Comparison of ENCODE assay signal across 14 cellular contexts in genomic region chr7:154304231-154304630, GRCh38.
"Had no signal": no experiment of that assay in that cellular context is flagged by ENCODE, and none has a peak within 500 bp of the region (broad histone marks: within the 10 kb centered on the region; RNA-seq: fewer than 3 reads in every experiment).

No MANE protein-coding gene starts in this region.

- H3K4me1 Mint-ChIP-seq: stimulated activated naive CD8-positive, alpha-beta T cell treated with anti-CD3 and anti-CD28 coated beads, Interleukin-15, amount 100 ng/mL, for 72 hours had no signal

- H3K4me1 ChIP-seq: heart right ventricle had no signal

- H3K9me3 ChIP-seq: heart right ventricle, thoracic aorta had no signal

- DNase-seq: activated CD4-positive, alpha-beta T cell treated with anti-CD3 and anti-CD28 coated beads, Interleukin-2, amount 50 U/mL, for 4 hours; activated CD4-positive, CD25-positive, alpha-beta regulatory T cell treated with anti-CD3 and anti-CD28 coated beads, Interleukin-2, amount 50 U/mL, for 72 hours; activated effector memory CD4-positive, alpha-beta T cell treated with Interleukin-2 at 50 U/mL for 16 hours; activated T-cell treated with anti-CD3 and anti-CD28 coated beads, Interleukin-2, amount 50 U/mL, for 1 hour; amniotic stem cell; heart right ventricle; kidney glomerular epithelial cell; stimulated activated CD4-positive, alpha-beta T cell treated with anti-CD3 and anti-CD28 coated beads, Interleukin-4, amount 100 ng/mL, for 4 hours; stimulated activated naive CD8-positive, alpha-beta T cell treated with anti-CD3 and anti-CD28 coated beads, Interleukin-15, amount 100 ng/mL, for 72 hours had no signal

- H3K27ac Mint-ChIP-seq: activated naive CD4-positive, alpha-beta T cell treated with anti-CD3 and anti-CD28 coated beads, Interleukin-2, amount 50 U/mL, for 72 hours; stimulated activated naive CD8-positive, alpha-beta T cell treated with anti-CD3 and anti-CD28 coated beads, Interleukin-15, amount 100 ng/mL, for 72 hours; T-helper 2 cell treated with Interferon-gamma antibody and Interleukin-4, amounts not matched to agents 5 μg/mL and 100 μg/mL, for 36 hours had no signal

- H3K4me3 Mint-ChIP-seq: stimulated activated naive CD8-positive, alpha-beta T cell treated with anti-CD3 and anti-CD28 coated beads, Interleukin-15, amount 100 ng/mL, for 72 hours; T-helper 2 cell treated with Interferon-gamma antibody and Interleukin-4, amounts not matched to agents 5 μg/mL and 100 μg/mL, for 36 hours had no signal

- H3K36me3 ChIP-seq: heart right ventricle, thoracic aorta had no signal

- H3K36me3 Mint-ChIP-seq: activated naive CD4-positive, alpha-beta T cell treated with anti-CD3 and anti-CD28 coated beads, Interleukin-2, amount 50 U/mL, for 72 hours had no signal

- H3K4me3 ChIP-seq: heart right ventricle, skin epidermis, thoracic aorta had no signal

- ATAC-seq: activated naive CD4-positive, alpha-beta T cell treated with anti-CD3 and anti-CD28 coated beads, Interleukin-2, amount 50 U/mL, for 72 hours; stimulated activated naive CD8-positive, alpha-beta T cell treated with anti-CD3 and anti-CD28 coated beads, Interleukin-15, amount 100 ng/mL, for 72 hours had no signal

- H3K27ac ChIP-seq: heart right ventricle, parathyroid adenoma, skin epidermis, thoracic aorta had no signal

- H3K9me3 Mint-ChIP-seq: stimulated activated naive CD8-positive, alpha-beta T cell treated with anti-CD3 and anti-CD28 coated beads, Interleukin-15, amount 100 ng/mL, for 72 hours; T-helper 2 cell treated with Interferon-gamma antibody and Interleukin-4, amounts not matched to agents 5 μg/mL and 100 μg/mL, for 36 hours had no signal

- H3K9ac ChIP-seq: parathyroid adenoma had no signal
